Comparison of ENCODE assay signal across 8 cellular contexts in the genomic region with DNA sequence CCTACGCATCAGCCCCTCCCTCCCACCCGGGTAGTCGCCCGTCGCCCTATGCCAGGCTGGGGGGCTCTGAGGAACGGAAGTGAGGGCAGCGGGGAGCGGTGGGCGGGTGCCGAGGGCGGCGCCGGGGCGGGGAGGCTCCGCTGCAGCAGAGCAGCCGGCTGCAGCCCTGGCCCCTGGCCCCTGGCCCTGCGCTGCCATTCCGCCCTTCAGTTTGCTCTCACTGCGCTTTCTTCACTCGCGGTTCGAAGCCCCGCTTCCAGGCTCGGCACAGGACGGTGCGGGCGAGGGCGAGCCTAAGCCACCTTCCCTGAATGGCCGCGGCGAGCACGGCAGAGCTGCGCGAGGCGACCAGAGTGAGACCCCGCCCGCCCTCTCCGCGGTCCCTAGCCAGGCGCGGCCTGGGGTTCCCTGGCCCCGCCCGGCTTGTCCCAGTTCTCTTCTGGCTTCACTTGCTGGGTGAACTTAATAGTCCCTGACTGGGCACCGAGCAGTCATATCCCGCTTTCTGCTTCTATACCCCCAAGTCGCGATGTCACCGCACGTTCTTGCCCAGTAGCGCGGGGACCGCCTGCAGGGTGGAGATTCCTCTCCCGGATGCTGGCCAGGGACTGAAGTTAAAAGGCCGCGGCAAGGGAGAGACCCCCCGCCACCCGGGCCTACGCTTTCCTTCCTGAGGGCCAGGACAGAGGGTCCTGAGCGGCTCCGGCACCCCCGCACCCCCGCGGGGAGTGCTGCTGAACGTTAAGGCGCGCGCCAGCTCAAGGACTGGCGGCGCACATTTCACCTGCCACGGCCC. TPM values are rescaled to one million over a fixed set of nuclear protein-coding genes. Genes with fewer than 3 reads are reported as not detected.
DNase-seq lines count a peak whose midpoint lies in the region; ATAC-seq lines count a peak whose summit lies in the region.

No MANE protein-coding gene starts in this region.

- intact Hi-C loops in posterior vena cava (cut with DNase I) = no loop called here

- ATAC-seq in GM21360 (IDR thresholded peaks at IDR 0.05; ENCODE audit: unreplicated experiment) (peak; percentile 42), HG03469 (IDR thresholded peaks at IDR 0.05; ENCODE audit: unreplicated experiment) (peak; percentile 26)

- DNase-seq in DMS53 treated with DMSO at 0.1 percent for 48 hours (lab: John Stamatoyannopoulos, UW; ENCODE audit: unreplicated experiment) (peak; percentile 62), germinal center (ENCODE audit: low spot score) (peak; percentile 5), posterior vena cava (ENCODE audit: low spot score) (peak; percentile 79), foreskin melanocyte (no peak), NCI-H2107 treated with DMSO at 0.1 percent for 48 hours (lab: John Stamatoyannopoulos, UW; ENCODE audit: unreplicated experiment) (no peak)
- peak; percentile 26 for DNase-seq in activated CD8-positive, alpha-beta memory T cell treated with anti-CD3 and anti-CD28 coated beads, Interleukin-2, amount 50 U/mL, for 4 hours

RNA-seq across cellular contexts. Expression of a gene that starts 0.6 kb away (rescaled TPM):
- under 1 TPM; 0.37 to 0.57 TPM for total RNA-seq in posterior vena cava

Comparison
In these comparisons a context has a peak if more than half of its experiments do, and no peak if none do; other contexts are left out.
1. DNase-seq: peak in DMS53 treated with DMSO at 0.1 percent for 48 hours (single experiment), activated CD8-positive, alpha-beta memory T cell treated with anti-CD3 and anti-CD28 coated beads, Interleukin-2, amount 50 U/mL, for 4 hours (single experiment), germinal center (single experiment) and posterior vena cava (single experiment); none in foreskin melanocyte (single experiment) and NCI-H2107 treated with DMSO at 0.1 percent for 48 hours (single experiment).